Comparison of ENCODE assay signal across 8 cellular contexts in the genomic region with DNA sequence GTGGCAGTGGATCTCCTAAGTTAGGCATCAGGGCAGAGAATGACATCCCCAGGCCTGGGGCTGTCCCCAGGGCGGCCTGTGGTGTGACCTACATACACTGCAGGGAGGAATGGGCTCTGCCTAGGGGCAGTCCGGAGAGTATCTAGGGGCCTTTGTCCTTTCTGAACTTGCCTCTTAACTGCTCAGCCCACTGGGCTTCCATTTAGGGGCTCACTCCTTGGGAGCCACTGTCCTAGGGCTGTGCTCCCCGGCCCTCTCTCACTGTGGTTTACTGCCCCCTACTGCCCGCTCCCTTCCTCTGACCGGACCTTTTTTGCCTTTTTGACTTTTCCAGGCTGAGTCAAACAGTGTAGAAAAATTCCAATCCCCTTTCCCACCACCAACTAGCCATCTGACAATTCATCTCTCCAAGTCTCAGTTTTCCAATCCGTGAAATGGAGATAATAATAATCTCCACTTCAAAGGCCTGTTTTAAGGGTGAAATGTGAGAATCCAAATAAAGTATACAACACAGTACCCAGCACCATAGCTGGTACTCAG.
DNase-seq lines count a peak whose midpoint lies in the region; ATAC-seq, FAIRE-seq and TF ChIP-seq lines count a peak whose summit lies in the region.

No MANE protein-coding gene starts in this region.

- H3K9me3 Mint-ChIP-seq in H9: no peaks in the 10 kb centered on the region
- no peaks in the 10 kb centered on the region for H3K9me3 Mint-ChIP-seq in activated T-helper 17 cell treated with anti-CD3 and anti-CD28 coated beads, Interleukin-2, amount 50 U/mL, for 72 hours
- no peaks in the 10 kb centered on the region for H3K9me3 Mint-ChIP-seq in type B pancreatic cell

- no peaks in the 10 kb centered on the region for H3K23me2 ChIP-seq in H9 (ENCODE audit: insufficient read length, low read depth, low read length, poor library complexity, severe bottlenecking)

- no peak overlapping the region for H3K18ac ChIP-seq in H9 (ENCODE audit: insufficient read length, low read depth, low read length)

- H4K8ac ChIP-seq in H9 (replicated peaks; ENCODE audit: insufficient read length, low read depth, low read length): no peak overlapping the region

- BruUV-seq in Panc1 (replicated peaks; lab: Mats Ljungman, UMichigan): no TSS peak

- H3K4me1 ChIP-seq in BE2C (no peaks in the 10 kb centered on the region), H9 (ENCODE audit: insufficient read depth, low read length) (no peaks in the 10 kb centered on the region), Panc1 (ENCODE audit: control insufficient read depth, insufficient read depth, low read length) (no peaks in the 10 kb centered on the region), osteoblast (ENCODE audit: insufficient read depth, low read length) (peaks cover 6% of the 10 kb centered on the region)

- no peak overlapping the region for H2BK12ac ChIP-seq in H9 (ENCODE audit: insufficient read length, low read depth, low read length)

- TF ChIP-seq CTCF in BE2C (IDR thresholded peaks at IDR 0.05; ENCODE audit: low read depth, low read length) (peak; percentile 79), H9 (conservative IDR thresholded peaks at IDR 0.05) (peak; percentile 92), Panc1 (IDR thresholded peaks at IDR 0.05) (peak; percentile 87), osteoblast (IDR thresholded peaks at IDR 0.05; ENCODE audit: extremely low read depth, low read depth, low read length) (peak; percentile 85), type B pancreatic cell (conservative IDR thresholded peaks at IDR 0.05) (peak; percentile 81)

- POLR2A ChIA-PET in Panc1 (lab: Charles Lee): interaction anchor here (0.6 kb wide), 1 partner anchor 1826 kb away, joined by 4 read pairs; no protein-coding TSS in a partner anchor

- H3K27ac ChIP-seq in H9 (ENCODE audit: insufficient read length, low read depth, low read length): no peak overlapping the region
- 0 out of 2 replicates have a peak overlapping the region, but pooled peaks have one; percentile 31 for H3K27ac ChIP-seq in Panc1 (ENCODE audit: low read length)
- no peak overlapping the region for H3K27ac ChIP-seq in osteoblast (ENCODE audit: low read depth, low read length)

- no peak overlapping the region for H3K56ac ChIP-seq in H9 (ENCODE audit: insufficient read length, low read depth, low read length)

- H2BK120ac ChIP-seq in H9 (ENCODE audit: low read depth, low read length, poor library complexity, severe bottlenecking): no peak overlapping the region

- H3K4me3 Mint-ChIP-seq in H9 (no peak overlapping the region), type B pancreatic cell (no peak overlapping the region)
- no peak overlapping the region for H3K4me3 Mint-ChIP-seq in activated T-helper 17 cell treated with anti-CD3 and anti-CD28 coated beads, Interleukin-2, amount 50 U/mL, for 72 hours

- H3K79me2 ChIP-seq in H9 (ENCODE audit: insufficient read depth, low read length): no peaks in the 10 kb centered on the region
- no peaks in the 10 kb centered on the region for H3K79me2 ChIP-seq in osteoblast (ENCODE audit: insufficient read depth, low read length)

- no peak overlapping the region for H2AK5ac ChIP-seq in H9 (ENCODE audit: insufficient read length, low read length)

- no peak for FAIRE-seq in frontal cortex (lab: Jason Lieb, UNC)

- H3K27ac Mint-ChIP-seq in H9 (peak overlapping the region in 1 of 3 experiments; percentile 50; a peak in 1 of 7 replicates), type B pancreatic cell (no peak overlapping the region)
- no peak overlapping the region for H3K27ac Mint-ChIP-seq in activated T-helper 17 cell treated with anti-CD3 and anti-CD28 coated beads, Interleukin-2, amount 50 U/mL, for 72 hours

- H3K27me3 Mint-ChIP-seq in H9 (ENCODE audit: low read depth) (no peaks in the 10 kb centered on the region), type B pancreatic cell (no peaks in the 10 kb centered on the region)
- peaks cover 16% of the 10 kb centered on the region for H3K27me3 Mint-ChIP-seq in activated T-helper 17 cell treated with anti-CD3 and anti-CD28 coated beads, Interleukin-2, amount 50 U/mL, for 72 hours

- no peak overlapping the region for H3K4ac ChIP-seq in H9 (ENCODE audit: low read depth, low read length)

- H4K5ac ChIP-seq in H9 (ENCODE audit: insufficient read length, low read depth, low read length): no peak overlapping the region

- H3K36me3 ChIP-seq in BE2C: no peaks in the 10 kb centered on the region
- H3K36me3 ChIP-seq in Panc1 (ENCODE audit: control insufficient read depth, insufficient read depth, low read length): no peaks in the 10 kb centered on the region
- H3K36me3 ChIP-seq in osteoblast (ENCODE audit: insufficient read depth, low read length): no peaks in the 10 kb centered on the region

- H4K20me1 ChIP-seq in H9 (ENCODE audit: control insufficient read depth, insufficient read depth, insufficient read length) (no peaks in the 10 kb centered on the region), osteoblast (ENCODE audit: insufficient read depth, low read length) (no peaks in the 10 kb centered on the region)

- DNase-seq in BE2C (peak; percentile 70), H9 (peak; percentile 81), Panc1 (ENCODE audit: low read depth, low spot score) (peak; percentile 33), frontal cortex (ENCODE audit: low spot score in 2 of 2) (peak; percentile 4 to 23), osteoblast (ENCODE audit: insufficient read length, low spot score, missing footprints) (peak; percentile 84), type B pancreatic cell (ENCODE audit: extremely low spot score, unreplicated experiment) (peak; percentile 47)

- H3K9me3 ChIP-seq in BE2C (no peaks in the 10 kb centered on the region), H9 (ENCODE audit: control insufficient read depth, low read depth, low read length) (no peaks in the 10 kb centered on the region), Panc1 (ENCODE audit: control insufficient read depth, insufficient read depth, low read depth, low read length) (no peaks in the 10 kb centered on the region), osteoblast (ENCODE audit: low read depth, low read length) (no peaks in the 10 kb centered on the region)

- H3K27me3 ChIP-seq in BE2C: no peaks in the 10 kb centered on the region
- H3K27me3 ChIP-seq in H9 (ENCODE audit: insufficient read depth, low read length): no peaks in the 10 kb centered on the region
- no peaks in the 10 kb centered on the region for H3K27me3 ChIP-seq in Panc1 (ENCODE audit: control insufficient read depth, insufficient read depth, low read length)
- H3K27me3 ChIP-seq in osteoblast (ENCODE audit: insufficient read depth, low read length): no peaks in the 10 kb centered on the region

- CTCF ChIA-PET in Panc1 (lab: Charles Lee): interaction anchor here (0.6 to 1.5 kb wide), 4 partner anchors 145 to 1187 kb away, joined by 3 to 10 read pairs (median 5); no protein-coding TSS in a partner anchor

- H3K23ac ChIP-seq in H9 (ENCODE audit: insufficient read length, low read depth, low read length): no peak overlapping the region

- ATAC-seq in Panc1: peak; percentile 90
- peak; percentile 78 for ATAC-seq in activated T-helper 17 cell treated with anti-CD3 and anti-CD28 coated beads, Interleukin-2, amount 50 U/mL, for 72 hours (replicated peaks)
- no peak for ATAC-seq in GM21825 (IDR thresholded peaks at IDR 0.05; ENCODE audit: unreplicated experiment)

- H2AFZ ChIP-seq in H9 (ENCODE audit: low read length) (no peak overlapping the region), osteoblast (ENCODE audit: low read length) (peak overlapping the region; percentile 45)

- WGBS in H9 (ENCODE audit: extremely low coverage, insufficient read length, low lambda C conversion rate): no CpG with 5 or more reads among the region's 6 CpGs

- no peak overlapping the region for H4K91ac ChIP-seq in H9 (ENCODE audit: insufficient read length, low read depth, low read length)

- H3K79me1 ChIP-seq in H9 (ENCODE audit: insufficient read depth, low read depth, low read length, poor library complexity, severe bottlenecking): no peaks in the 10 kb centered on the region

- H3K36me3 Mint-ChIP-seq in H9 (ENCODE audit: insufficient read depth in 1 of 3, low read depth in 3 of 3) (no peaks in the 10 kb centered on the region), type B pancreatic cell (no peaks in the 10 kb centered on the region)
- H3K36me3 Mint-ChIP-seq in activated T-helper 17 cell treated with anti-CD3 and anti-CD28 coated beads, Interleukin-2, amount 50 U/mL, for 72 hours (ENCODE audit: low read depth): no peaks in the 10 kb centered on the region

- H3T11ph ChIP-seq in H9 (ENCODE audit: low read length): no peak overlapping the region

- peaks cover 4 to 5% of the 10 kb centered on the region in 2 experiments; a peak in 2 of 4 replicates for H3K4me1 Mint-ChIP-seq in H9
- no peaks in the 10 kb centered on the region for H3K4me1 Mint-ChIP-seq in activated T-helper 17 cell treated with anti-CD3 and anti-CD28 coated beads, Interleukin-2, amount 50 U/mL, for 72 hours
- H3K4me1 Mint-ChIP-seq in type B pancreatic cell (ENCODE audit: unreplicated experiment): no peaks in the 10 kb centered on the region

- no peak overlapping the region for H3K4me3 ChIP-seq in BE2C (ENCODE audit: low read depth, low read length)
- no peak overlapping the region for H3K4me3 ChIP-seq in Panc1 (ENCODE audit: low read depth in 2 of 2, low read length in 2 of 2)
- no peak overlapping the region for H3K4me3 ChIP-seq in osteoblast (ENCODE audit: insufficient read depth, low read length)

- intact Hi-C loops in Panc1 (cut with micrococcal nuclease; ENCODE audit: unreplicated experiment): loop anchor here (2.0 kb wide), 1 partner anchor 233 kb away; no protein-coding TSS in a partner anchor

- H3K4me2 ChIP-seq in H9 (ENCODE audit: insufficient read depth, insufficient read length, low read length) (no peak overlapping the region), osteoblast (ENCODE audit: insufficient read depth, low read length) (no peak overlapping the region)

- no peak overlapping the region for H3K14ac ChIP-seq in H9 (ENCODE audit: insufficient read depth, low read length)

- in situ Hi-C loops in Panc1 (cut with HindIII; ENCODE audit: low pct_unique_long_range_greater_than_20kb, low sequenced_read_pairs): no loop called here

- no peak overlapping the region for H2BK5ac ChIP-seq in H9 (ENCODE audit: insufficient read length, low read length)

- no peak overlapping the region for H2BK20ac ChIP-seq in H9 (ENCODE audit: low read depth, low read length, poor library complexity, severe bottlenecking)

- H3K9ac ChIP-seq in H9 (ENCODE audit: extremely low read depth, insufficient read length, low read length): no peak overlapping the region

- no peak overlapping the region for H2BK15ac ChIP-seq in H9 (ENCODE audit: low read depth, low read length)

Comparison
In these comparisons a context has a peak if more than half of its experiments do, and no peak if none do; other contexts are left out.
1. DNase-seq: peak in every context shown above with its lines; median percentile 84 in osteoblast; 81 in H9; 70 in BE2C; 47 in type B pancreatic cell; 33 in Panc1; 14 in frontal cortex.